ENCODE assay signal across 8 cellular contexts in the genomic region with DNA sequence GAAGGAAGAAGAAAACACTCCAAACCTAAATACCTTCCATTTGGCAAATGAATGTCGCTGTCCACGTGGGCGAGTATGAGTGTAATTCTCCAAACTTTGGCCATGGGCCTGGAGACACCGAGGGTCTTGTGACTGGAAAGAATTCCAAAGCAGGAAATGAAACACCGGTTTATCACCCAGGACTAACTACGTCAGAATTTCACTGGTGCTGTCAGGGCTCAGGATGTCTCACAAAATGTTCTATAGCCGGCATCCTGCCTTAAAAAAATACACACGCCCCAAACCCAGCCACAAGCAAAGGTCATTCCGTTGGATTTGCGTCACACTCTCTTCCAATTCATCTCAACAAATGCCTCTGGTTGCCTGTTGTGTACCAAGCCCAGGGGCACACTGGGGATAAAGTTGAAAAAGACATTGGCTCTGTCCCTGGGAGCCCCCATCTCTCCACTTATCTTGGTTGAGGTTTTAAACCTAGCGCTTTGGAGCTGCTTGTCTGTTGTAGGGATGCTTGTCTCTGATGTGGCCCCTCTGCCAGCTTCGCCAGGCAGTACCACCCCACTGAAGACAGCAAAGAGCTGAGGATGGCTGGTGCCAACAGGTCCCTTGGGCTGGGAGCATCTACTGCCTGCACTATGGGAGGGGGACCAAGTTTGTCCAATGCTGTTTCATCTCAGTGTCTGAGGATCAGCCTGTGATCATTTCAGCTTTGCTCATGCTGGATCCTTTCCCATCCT. TPM values are rescaled to one million over a fixed set of nuclear protein-coding genes. Genes with fewer than 3 reads are reported as not detected.
DNase-seq lines count a peak whose midpoint lies in the region; ATAC-seq and TF ChIP-seq lines count a peak whose summit lies in the region.

No MANE protein-coding gene starts in this region.

- no peaks in the 10 kb centered on the region for H3K79me2 ChIP-seq in SK-N-SH (ENCODE audit: insufficient read depth)

- H4K20me1 ChIP-seq in SK-N-SH (ENCODE audit: insufficient read depth), result no peaks in the 10 kb centered on the region

- H3K4me1 Mint-ChIP-seq in effector memory CD8-positive, alpha-beta T cell (ENCODE audit: low read depth in 2 of 2), result peaks cover 31 to 35% of the 10 kb centered on the region in 2 donors

- H3K9me3 ChIP-seq in SK-N-SH, result no peaks in the 10 kb centered on the region
- no peaks in the 10 kb centered on the region for H3K9me3 ChIP-seq in psoas muscle

- peak overlapping the region; percentile 96 to 98 for H3K27ac ChIP-seq in SK-N-SH (ENCODE audit: low read depth in 2 of 2, low read length in 1 of 2)
- peak overlapping the region; percentile 68 for H3K27ac ChIP-seq in psoas muscle

- CTCF ChIA-PET in SK-N-SH (lab: Yijun Ruan, JAX), result interaction anchor here (0.7 to 3.5 kb wide), 15 partner anchors 8 to 322 kb away, joined by 3 to 46 read pairs (median 5); a partner anchor contains a TSS

- H3K9ac ChIP-seq in SK-N-SH, result peak overlapping the region; percentile 82

- H3K27ac Mint-ChIP-seq in effector memory CD8-positive, alpha-beta T cell, result no peak overlapping the region

- TF ChIP-seq EP300 in SK-N-SH (IDR thresholded peaks at IDR 0.05; ENCODE audit: borderline replicate concordance in 1 of 2, low read depth in 1 of 2, low read length in 1 of 2), result peak in 1 of 2 experiments; percentile 50; a peak in 1 of 4 replicates

- H3K36me3 ChIP-seq in SK-N-SH (replicated peaks in 1 of 2; ENCODE audit: control insufficient read depth in 1 of 2, insufficient read depth in 2 of 2, low read length in 1 of 2) (no peaks in the 10 kb centered on the region), psoas muscle (ENCODE audit: insufficient read depth in 1 of 2, low read depth in 1 of 2) (no peaks in the 10 kb centered on the region)

- H3K27me3 ChIP-seq in SK-N-SH (ENCODE audit: insufficient read depth) (no peaks in the 10 kb centered on the region), psoas muscle (ENCODE audit: insufficient read depth in 3 of 3, low read length in 2 of 3) (no peaks in the 10 kb centered on the region)

- H3K4me3 ChIP-seq in SK-N-SH (ENCODE audit: low read depth in 2 of 2, low read length in 1 of 2), result peak overlapping the region; percentile 9 to 15; a peak in 2 of 4 replicates
- H3K4me3 ChIP-seq in foreskin fibroblast (ENCODE audit: low read depth in 1 of 2, low read length in 2 of 2), result peak overlapping the region in 1 of 2 donors; percentile 24
- H3K4me3 ChIP-seq in psoas muscle, result no peak overlapping the region

- no peak for TF ChIP-seq RAD21 in SK-N-SH (IDR thresholded peaks at IDR 0.05; ENCODE audit: low read length)

- POLR2A ChIA-PET in SK-N-SH (lab: Yijun Ruan, JAX), result interaction anchor here (1.1 kb wide), 1 partner anchor 38 kb away, joined by 3 read pairs; a partner anchor contains a TSS

- peaks cover 0 to 2% of the 10 kb centered on the region in 2 donors for H3K9me3 Mint-ChIP-seq in effector memory CD8-positive, alpha-beta T cell

- H3K4me3 Mint-ChIP-seq in effector memory CD8-positive, alpha-beta T cell, result peak overlapping the region in 1 of 2 donors; percentile 51

- peak overlapping the region; percentile 83 for H3K4me2 ChIP-seq in SK-N-SH

- H2AFZ ChIP-seq in SK-N-SH (ENCODE audit: low read depth), result no peak overlapping the region; the same call in 1 of the 2 replicates

- no peaks in the 10 kb centered on the region for H3K9me2 ChIP-seq in SK-N-SH

- peaks cover 19% of the 10 kb centered on the region for H3F3A ChIP-seq in SK-N-SH (replicated peaks; ENCODE audit: insufficient read depth)

- WGBS in SK-N-SH (ENCODE audit: low lambda C conversion rate), result 25% methylated on average over 11 of the region's 12 CpGs
- WGBS in psoas muscle, 3 donors, result 28 to 37% (median 31%) methylated on average over 12 of the region's 12 CpGs

- H3K4me1 ChIP-seq in SK-N-SH (ENCODE audit: control insufficient read depth in 1 of 2, insufficient read depth in 2 of 2, low read depth in 1 of 2, low read length in 1 of 2) (peaks cover 22 to 33% of the 10 kb centered on the region in 2 experiments), psoas muscle (peaks cover 23% of the 10 kb centered on the region)

- peaks cover 32% of the 10 kb centered on the region for H3K36me3 Mint-ChIP-seq in effector memory CD8-positive, alpha-beta T cell (ENCODE audit: insufficient read depth)

- ATAC-seq in psoas muscle, result peak in 3 of 4 donors; percentile 6 to 12 (median 12)
- no peak for ATAC-seq in HG03097 (IDR thresholded peaks at IDR 0.05; ENCODE audit: low FRiP score, unreplicated experiment)
- ATAC-seq in effector memory CD8-positive, alpha-beta T cell (replicated peaks), result no peak
- ATAC-seq in GM21447 (IDR thresholded peaks at IDR 0.05; ENCODE audit: unreplicated experiment), result no peak

- peaks cover 6 to 7% of the 10 kb centered on the region in 2 donors for H3K27me3 Mint-ChIP-seq in effector memory CD8-positive, alpha-beta T cell

- DNase-seq in COLO829 (ENCODE audit: low spot score) (peak; percentile 56), SK-N-SH (no peak), foreskin fibroblast (peak; percentile 97), psoas muscle (peak in 1 of 2 donors; percentile 52), NCI-H1694 (lab: John Stamatoyannopoulos, UW) (no peak)
- DNase-seq in effector memory CD8-positive, alpha-beta T cell, result no peak

- TF ChIP-seq CTCF in SK-N-SH (IDR thresholded peaks at IDR 0.05) (no peak), foreskin fibroblast (IDR thresholded peaks at IDR 0.05; ENCODE audit: low read depth, low read length) (no peak), psoas muscle (IDR thresholded peaks at IDR 0.05) (no peak)

- intact Hi-C loops in psoas muscle (cut with DNase I), result no loop called here

TF ChIP-seq in SK-N-SH, 30 proteins besides CTCF, POLR2A, EP300 and RAD21 (continues in another document):
- no peak for TF ChIP-seq RFX5 (IDR thresholded peaks at IDR 0.05; ENCODE audit: low read length)
- TF ChIP-seq TEAD4 (IDR thresholded peaks at IDR 0.05; ENCODE audit: borderline replicate concordance, insufficient read depth), result no peak
- TF ChIP-seq, protein P1, sequence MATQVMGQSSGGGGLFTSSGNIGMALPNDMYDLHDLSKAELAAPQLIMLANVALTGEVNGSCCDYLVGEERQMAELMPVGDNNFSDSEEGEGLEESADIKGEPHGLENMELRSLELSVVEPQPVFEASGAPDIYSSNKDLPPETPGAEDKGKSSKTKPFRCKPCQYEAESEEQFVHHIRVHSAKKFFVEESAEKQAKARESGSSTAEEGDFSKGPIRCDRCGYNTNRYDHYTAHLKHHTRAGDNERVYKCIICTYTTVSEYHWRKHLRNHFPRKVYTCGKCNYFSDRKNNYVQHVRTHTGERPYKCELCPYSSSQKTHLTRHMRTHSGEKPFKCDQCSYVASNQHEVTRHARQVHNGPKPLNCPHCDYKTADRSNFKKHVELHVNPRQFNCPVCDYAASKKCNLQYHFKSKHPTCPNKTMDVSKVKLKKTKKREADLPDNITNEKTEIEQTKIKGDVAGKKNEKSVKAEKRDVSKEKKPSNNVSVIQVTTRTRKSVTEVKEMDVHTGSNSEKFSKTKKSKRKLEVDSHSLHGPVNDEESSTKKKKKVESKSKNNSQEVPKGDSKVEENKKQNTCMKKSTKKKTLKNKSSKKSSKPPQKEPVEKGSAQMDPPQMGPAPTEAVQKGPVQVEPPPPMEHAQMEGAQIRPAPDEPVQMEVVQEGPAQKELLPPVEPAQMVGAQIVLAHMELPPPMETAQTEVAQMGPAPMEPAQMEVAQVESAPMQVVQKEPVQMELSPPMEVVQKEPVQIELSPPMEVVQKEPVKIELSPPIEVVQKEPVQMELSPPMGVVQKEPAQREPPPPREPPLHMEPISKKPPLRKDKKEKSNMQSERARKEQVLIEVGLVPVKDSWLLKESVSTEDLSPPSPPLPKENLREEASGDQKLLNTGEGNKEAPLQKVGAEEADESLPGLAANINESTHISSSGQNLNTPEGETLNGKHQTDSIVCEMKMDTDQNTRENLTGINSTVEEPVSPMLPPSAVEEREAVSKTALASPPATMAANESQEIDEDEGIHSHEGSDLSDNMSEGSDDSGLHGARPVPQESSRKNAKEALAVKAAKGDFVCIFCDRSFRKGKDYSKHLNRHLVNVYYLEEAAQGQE (IDR thresholded peaks at IDR 0.05; ENCODE audit: low read depth, low read length), result peak; percentile 81
- TF ChIP-seq, protein P2, sequence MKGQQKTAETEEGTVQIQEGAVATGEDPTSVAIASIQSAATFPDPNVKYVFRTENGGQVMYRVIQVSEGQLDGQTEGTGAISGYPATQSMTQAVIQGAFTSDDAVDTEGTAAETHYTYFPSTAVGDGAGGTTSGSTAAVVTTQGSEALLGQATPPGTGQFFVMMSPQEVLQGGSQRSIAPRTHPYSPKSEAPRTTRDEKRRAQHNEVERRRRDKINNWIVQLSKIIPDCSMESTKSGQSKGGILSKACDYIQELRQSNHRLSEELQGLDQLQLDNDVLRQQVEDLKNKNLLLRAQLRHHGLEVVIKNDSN (IDR thresholded peaks at IDR 0.05; ENCODE audit: borderline replicate concordance, low read depth), result peak; percentile 61; the same call in 1 of the 2 replicates
- TF ChIP-seq, protein P3, sequence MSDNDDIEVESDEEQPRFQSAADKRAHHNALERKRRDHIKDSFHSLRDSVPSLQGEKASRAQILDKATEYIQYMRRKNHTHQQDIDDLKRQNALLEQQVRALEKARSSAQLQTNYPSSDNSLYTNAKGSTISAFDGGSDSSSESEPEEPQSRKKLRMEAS (IDR thresholded peaks at IDR 0.05; ENCODE audit: low read depth), result peak; percentile 82
- no peak for TF ChIP-seq NRF1 (IDR thresholded peaks at IDR 0.05; ENCODE audit: low read depth, low read length)

RNA-seq across cellular contexts. Expression of a gene that starts 31.2 kb away (rescaled TPM):
- polyA plus RNA-seq in SK-N-SH (2012; rRNA removed) (0.47 and 0.49 TPM in 2 replicates), psoas muscle (1 to 10 TPM in 2 of 3 donors, under 1 TPM in 1; 0.23 to 4.6 (median 1.1) TPM)
- polyA plus RNA-seq in SK-N-SH (2012; cell fraction: cytosol; rRNA removed), result 0.33 and 0.46 TPM in 2 replicates
- polyA plus RNA-seq in SK-N-SH (2012; cell fraction: nucleus; rRNA removed), result 0.58 and 0.73 TPM in 2 replicates
- total RNA-seq in psoas muscle, result 1 to 10 TPM; 1.2 to 3.3 (median 2.0) TPM

RNA-seq across cellular contexts. Expression of a gene that starts 38.1 kb away (rescaled TPM):
- polyA plus RNA-seq in SK-N-SH (2012; rRNA removed) (20.2 and 22.1 TPM in 2 replicates), psoas muscle (100 to 1,000 TPM in 1 of 3 donors, 10 to 100 TPM in 1, 1 to 10 TPM in 1; 6.2 to 118 (median 12.3) TPM)
- 10.5 and 13.0 TPM in 2 replicates for polyA plus RNA-seq in SK-N-SH (2012; cell fraction: cytosol; rRNA removed)
- 23.3 and 31.4 TPM in 2 replicates for polyA plus RNA-seq in SK-N-SH (2012; cell fraction: nucleus; rRNA removed)
- total RNA-seq in psoas muscle, result 10 to 100 TPM in 1 of 4 donors, 1 to 10 TPM in 3; 7.2 to 25.6 (median 8.6) TPM

RNA-seq across cellular contexts. Expression of a gene that starts 45.5 kb away (rescaled TPM):
- 114 and 126 TPM in 2 replicates for polyA plus RNA-seq in SK-N-SH (2012; rRNA removed)
- polyA plus RNA-seq in SK-N-SH (2012; cell fraction: cytosol; rRNA removed), result 145 and 188 TPM in 2 replicates
- 58.2 and 67.8 TPM in 2 replicates for polyA plus RNA-seq in SK-N-SH (2012; cell fraction: nucleus; rRNA removed)
- total RNA-seq in psoas muscle, result 100 to 1,000 TPM in 3 of 4 donors, 10 to 100 TPM in 1; 95.9 to 222 (median 114) TPM
- polyA plus RNA-seq in psoas muscle, result 100 to 1,000 TPM in 2 of 3 donors, 10 to 100 TPM in 1; 73.7 to 742 (median 120) TPM

RNA-seq across cellular contexts. Expression of a gene that starts 53.5 kb away (rescaled TPM):
- polyA plus RNA-seq in SK-N-SH (2012; rRNA removed) (0.38 and 0.47 TPM in 2 replicates), psoas muscle (1 to 10 TPM in 1 of 3 donors, under 1 TPM in 2; 0.04 to 1.4 (median 0.07) TPM)
- polyA plus RNA-seq in SK-N-SH (2012; cell fraction: cytosol; rRNA removed), result 0.52 and 0.86 TPM in 2 replicates
- 0.29 and 0.95 TPM in 2 replicates for polyA plus RNA-seq in SK-N-SH (2012; cell fraction: nucleus; rRNA removed)
- under 1 TPM; 0.21 to 0.74 (median 0.56) TPM for total RNA-seq in psoas muscle

Comparison
In these comparisons a context has a peak if more than half of its experiments do, and no peak if none do; other contexts are left out.
1. DNase-seq: peak in COLO829 (single experiment) and foreskin fibroblast (2 of 2); none in SK-N-SH (single experiment), effector memory CD8-positive, alpha-beta T cell (0 of 3) and NCI-H1694 (single experiment).
2. ATAC-seq: peak in psoas muscle (3 of 4); none in HG03097 (single experiment), effector memory CD8-positive, alpha-beta T cell (single experiment) and GM21447 (single experiment).